29 cellular contexts compared by ENCODE assay signal in the genomic region with DNA sequence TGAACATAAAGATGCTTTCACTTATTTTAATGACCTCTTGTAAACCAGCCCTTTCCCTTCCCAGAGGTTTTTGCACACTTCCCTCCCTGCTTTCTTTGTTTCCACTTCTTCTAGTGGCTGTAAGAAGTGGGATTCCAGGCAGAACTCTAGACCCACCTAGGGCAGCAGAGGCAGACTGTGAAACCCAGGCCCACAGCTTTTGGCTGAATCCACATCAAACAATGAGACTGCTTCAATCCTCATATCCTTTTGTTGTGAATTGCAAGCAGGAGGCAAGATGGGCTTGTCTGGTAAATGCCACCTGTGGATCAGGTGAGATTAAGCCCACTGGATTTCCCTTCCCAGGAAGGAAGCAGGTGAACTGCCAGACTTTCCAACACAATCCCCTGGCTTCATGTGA. TPM values are rescaled to one million over a fixed set of nuclear protein-coding genes. Genes with fewer than 3 reads are reported as not detected.
"Had no signal": no experiment of that assay in that cellular context is flagged by ENCODE, and none has a peak within 500 bp of the region (broad histone marks: within the 10 kb centered on the region; RNA-seq: fewer than 3 reads in every experiment).

No MANE protein-coding gene starts in this region.

- DNase-seq: cortex of kidney; dorsolateral prefrontal cortex; effector CD8-positive, alpha-beta T cell; gastrocnemius medialis; kidney; left colon; left ventricle myocardium superior; mesenchymal stem cell; naive thymus-derived CD4-positive, alpha-beta T cell; nephron progenitor cell; posterior cingulate gyrus; spleen; stimulated activated CD4-positive, alpha-beta T cell treated with anti-CD3 and anti-CD28 coated beads, Interleukin-15, amount 100 ng/mL, for 24 hours; stimulated activated CD4-positive, alpha-beta T cell treated with anti-CD3 and anti-CD28 coated beads, Interleukin-1b, Interleukin-23, amount 100 ng/mL, for 48 hours; stimulated activated CD4-positive, alpha-beta T cell treated with anti-CD3 and anti-CD28 coated beads, Interleukin-4, amount 100 ng/mL, for 24 hours; tibial artery; upper lobe of left lung; uterus had no signal

- H3K27ac ChIP-seq: dorsolateral prefrontal cortex, gastrocnemius medialis, spleen, tibial artery, upper lobe of left lung, uterus had no signal

- H3K9me3 Mint-ChIP-seq: nephron progenitor cell; stimulated activated memory B cell treated with anti-CD40 and anti-IgM and Interleukin-4, amounts not matched to agents 10 μg/mL and 1 μg/mL and 100 μg/mL, for 72 hours; stimulated activated naive CD8-positive, alpha-beta T cell treated with anti-CD3 and anti-CD28 coated beads, Interleukin-15, Interleukin-2, amounts not matched to agents 100 ng/mL and 50 ng/mL, for 24 hours had no signal

- H3K36me3 Mint-ChIP-seq: naive thymus-derived CD4-positive, alpha-beta T cell; stimulated activated memory B cell treated with anti-CD40 and anti-IgM and Interleukin-4, amounts not matched to agents 10 μg/mL and 1 μg/mL and 100 μg/mL, for 72 hours had no signal

- H3K4me1 Mint-ChIP-seq: stimulated activated memory B cell treated with anti-CD40 and anti-IgM and Interleukin-4, amounts not matched to agents 10 μg/mL and 1 μg/mL and 100 μg/mL, for 72 hours had no signal

- H3K36me3 ChIP-seq: gastrocnemius medialis, spleen, tibial artery, upper lobe of left lung, uterus had no signal

- H3K27ac Mint-ChIP-seq: naive thymus-derived CD4-positive, alpha-beta T cell; nephron progenitor cell; stimulated activated memory B cell treated with anti-CD40 and anti-IgM and Interleukin-4, amounts not matched to agents 10 μg/mL and 1 μg/mL and 100 μg/mL, for 72 hours; stimulated activated naive CD8-positive, alpha-beta T cell treated with anti-CD3 and anti-CD28 coated beads, Interleukin-15, Interleukin-2, amounts not matched to agents 100 ng/mL and 50 ng/mL, for 24 hours had no signal

- H3K4me1 ChIP-seq: gastrocnemius medialis, spleen, tibial artery, upper lobe of left lung, uterus had no signal

- H3K4me3 Mint-ChIP-seq: naive thymus-derived CD4-positive, alpha-beta T cell; nephron progenitor cell; stimulated activated memory B cell treated with anti-CD40 and anti-IgM and Interleukin-4, amounts not matched to agents 10 μg/mL and 1 μg/mL and 100 μg/mL, for 72 hours; stimulated activated naive CD8-positive, alpha-beta T cell treated with anti-CD3 and anti-CD28 coated beads, Interleukin-15, Interleukin-2, amounts not matched to agents 100 ng/mL and 50 ng/mL, for 24 hours had no signal

- H3K4me3 ChIP-seq: dorsolateral prefrontal cortex, gastrocnemius medialis, lung, spleen, tibial artery, upper lobe of left lung, uterus had no signal

- H3K27me3 ChIP-seq: upper lobe of left lung, uterus had no signal

- ATAC-seq: esophagus mucosa; gastrocnemius medialis; left colon; left ventricle myocardium superior; naive thymus-derived CD4-positive, alpha-beta T cell; sciatic nerve; stimulated activated memory B cell treated with anti-CD40 and anti-IgM and Interleukin-4, amounts not matched to agents 10 μg/mL and 1 μg/mL and 100 μg/mL, for 72 hours had no signal

- FAIRE-seq: endometrium, kidney had no signal

RNA-seq across cellular contexts. Expression of gene CCDC177, which starts 12.8 kb away (rescaled TPM):
- total RNA-seq: esophagus mucosa; fibroblast of lung; gastrocnemius medialis; kidney; left colon; left ventricle myocardium superior; lung; mononuclear cell; naive thymus-derived CD4-positive, alpha-beta T cell; osteocyte; pulmonary artery endothelial cell; sciatic nerve; skeletal muscle tissue; spleen; upper lobe of left lung; uterus had no signal
- polyA plus RNA-seq: fibroblast of lung; naive thymus-derived CD4-positive, alpha-beta T cell; spleen had no signal
